In genomic region chr5:14062178-14062577, GRCh38 we compare ENCODE assay signal across 27 cellular contexts.
DNase-seq lines count a peak whose midpoint lies in the region; FAIRE-seq and TF ChIP-seq lines count a peak whose summit lies in the region.
"Had no signal": no experiment of that assay in that cellular context is flagged by ENCODE, and none has a peak within 500 bp of the region (broad histone marks: within the 10 kb centered on the region; RNA-seq: fewer than 3 reads in every experiment).

No MANE protein-coding gene starts in this region.

- no peak for TF ChIP-seq CTCF in endothelial cell of umbilical vein (IDR thresholded peaks at IDR 0.05; ENCODE audit: extremely low read depth in 1 of 2, insufficient read depth in 1 of 2, low read depth in 1 of 2, low read length in 2 of 2)
- TF ChIP-seq CTCF in osteoblast (IDR thresholded peaks at IDR 0.05; ENCODE audit: extremely low read depth, low read depth, low read length) = no peak

- peak; percentile 28 for FAIRE-seq in endothelial cell of umbilical vein (lab: Jason Lieb, UNC)
- FAIRE-seq: endometrium, GM18507, H1 had no signal

- H3K9ac ChIP-seq in endothelial cell of umbilical vein (replicated peaks; ENCODE audit: extremely low read depth, insufficient read depth, low read length) = no peak overlapping the region
- H3K9ac ChIP-seq in mesenchymal stem cell (ENCODE audit: low read length) = no peak overlapping the region

- H4K91ac ChIP-seq in mesenchymal stem cell (ENCODE audit: low read length) = no peak overlapping the region

- no peaks in the 10 kb centered on the region for H4K20me1 ChIP-seq in endothelial cell of umbilical vein (replicated peaks; ENCODE audit: control insufficient read depth, extremely low read depth, insufficient read depth, low read length)
- no peaks in the 10 kb centered on the region for H4K20me1 ChIP-seq in osteoblast (ENCODE audit: insufficient read depth, low read length)

- 94% methylated on average over 2 of the region's 2 CpGs for WGBS in mesenchymal stem cell

- CTCF ChIA-PET in endothelial cell of umbilical vein (lab: Charles Lee) = interaction anchor here (1.0 kb wide), 1 partner anchor 8 kb away, joined by 3 read pairs; no protein-coding TSS in a partner anchor
- CTCF ChIA-PET in HEK293T (lab: Yijun Ruan, JAX) = no interaction called here

- H4K8ac ChIP-seq in mesenchymal stem cell (ENCODE audit: low read length) = no peak overlapping the region

- no TSS peak for BruUV-seq in endothelial cell of umbilical vein (replicated peaks; lab: Mats Ljungman, UMichigan)

- no peak overlapping the region for H3K4ac ChIP-seq in mesenchymal stem cell (ENCODE audit: low read depth in 1 of 2, low read length in 2 of 2)

- H3K4me1 ChIP-seq in endothelial cell of umbilical vein (ENCODE audit: control insufficient read depth, extremely low read depth, insufficient read depth, low read length) = no peaks in the 10 kb centered on the region
- peaks cover 16% of the 10 kb centered on the region for H3K4me1 ChIP-seq in osteoblast (ENCODE audit: insufficient read depth, low read length)
- H3K4me1 ChIP-seq in mesenchymal stem cell (ENCODE audit: control insufficient read depth, insufficient read depth, low read depth, low read length) = peaks cover 3% of the 10 kb centered on the region

- DNase-seq in GOT3 (lab: John Stamatoyannopoulos, UW) (peak; percentile 17), NCI-H2029 (lab: John Stamatoyannopoulos, UW) (peak; percentile 20), endothelial cell of umbilical vein (ENCODE audit: low read depth, low spot score) (no peak), osteoblast (ENCODE audit: insufficient read length, low spot score, missing footprints) (peak; percentile 60), HEK293T (ENCODE audit: extremely low spot score) (no peak), AG08395 (ENCODE audit: low spot score) (no peak), mesenchymal stem cell (no peak), G401 (ENCODE audit: low spot score) (no peak)
- DNase-seq: activated CD4-positive, alpha-beta T cell treated with anti-CD3 and anti-CD28 coated beads for 48 hours; activated naive CD4-positive, alpha-beta T cell treated with Interleukin-2 at 50 U/mL for 16 hours; activated T-cell treated with anti-CD3 and anti-CD28 coated beads, Interleukin-2, amount 50 U/mL, for 48 hours; amniotic stem cell; CD4-positive, CD25-positive, alpha-beta regulatory T cell; DMS 273 treated with DMSO at 0.1 percent for 48 hours; GF-D8; head of caudate nucleus; left colon; naive thymus-derived CD4-positive, alpha-beta T cell; NCI-H1417 treated with DMSO at 0.1 percent for 48 hours; NCI-H2171; NCI-H524 treated with DMSO at 0.1 percent for 48 hours; nucleus accumbens had no signal

- no peak overlapping the region for H2BK5ac ChIP-seq in mesenchymal stem cell (ENCODE audit: low read depth, low read length, poor library complexity, severe bottlenecking)

- POLR2A ChIA-PET in endothelial cell of umbilical vein (lab: Charles Lee) = no interaction called here
- POLR2A ChIA-PET in HEK293T (lab: Yijun Ruan, JAX) = no interaction called here

- intact Hi-C loops in endothelial cell of umbilical vein (cut with micrococcal nuclease) = no loop called here

- no peak overlapping the region for H2AK5ac ChIP-seq in mesenchymal stem cell (ENCODE audit: low read length, severe bottlenecking)

- H3K4me3 ChIP-seq in endothelial cell of umbilical vein (replicated peaks in 1 of 3; ENCODE audit: insufficient read depth in 1 of 3, low read depth in 1 of 3, low read length in 3 of 3) = no peak overlapping the region
- no peak overlapping the region for H3K4me3 ChIP-seq in osteoblast (ENCODE audit: insufficient read depth, low read length)
- H3K4me3 ChIP-seq in mesenchymal stem cell (ENCODE audit: insufficient read depth in 1 of 2, low read depth in 1 of 2, low read length in 2 of 2) = no peak overlapping the region
- H3K4me3 ChIP-seq: SK-N-MC, skin epidermis had no signal

- no peak overlapping the region for H3K27ac ChIP-seq in endothelial cell of umbilical vein (ENCODE audit: insufficient read depth, low read depth, low read length)
- no peak overlapping the region for H3K27ac ChIP-seq in osteoblast (ENCODE audit: low read depth, low read length)
- H3K27ac ChIP-seq in mesenchymal stem cell (ENCODE audit: low read length, poor library complexity, severe bottlenecking) = no peak overlapping the region
- H3K27ac ChIP-seq: SK-N-MC, skin epidermis had no signal

- H3K36me3 ChIP-seq in endothelial cell of umbilical vein (ENCODE audit: control insufficient read depth in 2 of 2, extremely low read depth in 1 of 2, insufficient read depth in 2 of 2, low read length in 2 of 2) = no peaks in the 10 kb centered on the region
- H3K36me3 ChIP-seq in osteoblast (ENCODE audit: insufficient read depth, low read length) = no peaks in the 10 kb centered on the region
- no peaks in the 10 kb centered on the region for H3K36me3 ChIP-seq in mesenchymal stem cell (ENCODE audit: control insufficient read depth in 1 of 2, insufficient read depth in 2 of 2, low read depth in 1 of 2, low read length in 2 of 2)

- H3K18ac ChIP-seq in mesenchymal stem cell (ENCODE audit: low read depth in 1 of 2, low read length in 2 of 2) = no peak overlapping the region

- H3K9me3 ChIP-seq in endothelial cell of umbilical vein (replicated peaks; ENCODE audit: control insufficient read depth, insufficient read depth, low read length) (no peaks in the 10 kb centered on the region), osteoblast (ENCODE audit: low read depth, low read length) (no peaks in the 10 kb centered on the region), mesenchymal stem cell (ENCODE audit: control insufficient read depth, low read length) (no peaks in the 10 kb centered on the region)

- H3K79me1 ChIP-seq in mesenchymal stem cell (replicated peaks; ENCODE audit: low read length, poor library complexity, severe bottlenecking) = no peaks in the 10 kb centered on the region

- H2BK15ac ChIP-seq in mesenchymal stem cell (ENCODE audit: low read depth, poor library complexity, severe bottlenecking) = no peak overlapping the region

- H3K23ac ChIP-seq in mesenchymal stem cell (ENCODE audit: low read length in 2 of 2) = no peak overlapping the region

- H2AFZ ChIP-seq in endothelial cell of umbilical vein (ENCODE audit: low read depth, low read length) = no peak overlapping the region
- no peak overlapping the region for H2AFZ ChIP-seq in osteoblast (ENCODE audit: low read length)
- H2AFZ ChIP-seq in mesenchymal stem cell (ENCODE audit: low read depth, low read length) = no peak overlapping the region

- H3K4me2 ChIP-seq in endothelial cell of umbilical vein (ENCODE audit: insufficient read depth, low read length) = no peak overlapping the region
- no peak overlapping the region for H3K4me2 ChIP-seq in osteoblast (ENCODE audit: insufficient read depth, low read length)
- H3K4me2 ChIP-seq in mesenchymal stem cell (ENCODE audit: low read length, poor library complexity, severe bottlenecking) = no peak overlapping the region

- dilution Hi-C loops in endothelial cell of umbilical vein (cut with MboI; ENCODE audit: extremely low pct_ligation_motif_present, low sequenced_read_pairs) = no loop called here

- no peak overlapping the region for H2BK120ac ChIP-seq in mesenchymal stem cell (ENCODE audit: low read depth, low read length)

- no peak overlapping the region for H2BK12ac ChIP-seq in mesenchymal stem cell (ENCODE audit: low read length in 2 of 2)

- no peak overlapping the region for H3K14ac ChIP-seq in mesenchymal stem cell (ENCODE audit: low read length in 2 of 2)

- no peaks in the 10 kb centered on the region for H3K9me1 ChIP-seq in endothelial cell of umbilical vein (replicated peaks; ENCODE audit: control insufficient read depth, extremely low read depth, insufficient read depth, low read length)

- no peaks in the 10 kb centered on the region for H3K79me2 ChIP-seq in endothelial cell of umbilical vein (ENCODE audit: control insufficient read depth, insufficient read depth, low read length)
- H3K79me2 ChIP-seq in osteoblast (ENCODE audit: insufficient read depth, low read length) = no peaks in the 10 kb centered on the region

- in situ Hi-C loops in G401 (cut with HindIII; ENCODE audit: low sequenced_read_pairs) = no loop called here

- peaks cover 0 to 11% of the 10 kb centered on the region in 2 experiments for H3K27me3 ChIP-seq in endothelial cell of umbilical vein (ENCODE audit: control insufficient read depth in 2 of 2, insufficient read depth in 2 of 2, low read length in 2 of 2)
- no peaks in the 10 kb centered on the region for H3K27me3 ChIP-seq in osteoblast (ENCODE audit: insufficient read depth, low read length)
- no peaks in the 10 kb centered on the region for H3K27me3 ChIP-seq in mesenchymal stem cell (ENCODE audit: control insufficient read depth in 1 of 2, insufficient read depth in 1 of 2, low read length in 2 of 2)

- TF ChIP-seq POLR2A in endothelial cell of umbilical vein (IDR thresholded peaks at IDR 0.05; ENCODE audit: low read depth, low read length) = no peak

TF ChIP-seq in endothelial cell of umbilical vein, 7 proteins besides CTCF, POLR2A, EP300 and RAD21 (continues in another document):
- no peak for TF ChIP-seq POLR2AphosphoS5 (IDR thresholded peaks at IDR 0.05; ENCODE audit: insufficient read depth, low read depth, low read length)
- TF ChIP-seq GATA2 (IDR thresholded peaks at IDR 0.05; ENCODE audit: insufficient read depth, insufficient read length, low read depth, low read length) = no peak
- TF ChIP-seq FOS (IDR thresholded peaks at IDR 0.05; ENCODE audit: borderline replicate concordance, insufficient read depth, low read length) = no peak
- TF ChIP-seq EZH2 (IDR thresholded peaks at IDR 0.05; ENCODE audit: borderline replicate concordance, low read depth, low read length, severe bottlenecking) = no peak
- no peak for TF ChIP-seq JUN (IDR thresholded peaks at IDR 0.05; ENCODE audit: borderline replicate concordance, insufficient read depth, insufficient read length, low read depth)

TF ChIP-seq in HEK293T, 16 proteins besides CTCF, POLR2A, EP300 and RAD21:
- no peak for TF ChIP-seq ARNT (IDR thresholded peaks at IDR 0.05)
- no peak for TF ChIP-seq ZNF384 (IDR thresholded peaks at IDR 0.05)
- no peak for TF ChIP-seq SUZ12 (IDR thresholded peaks at IDR 0.05)
- no peak for TF ChIP-seq L3MBTL2 (conservative IDR thresholded peaks at IDR 0.05)
- TF ChIP-seq NFRKB (IDR thresholded peaks at IDR 0.05) = no peak
- no peak for TF ChIP-seq FOXA1 (IDR thresholded peaks at IDR 0.05)

Comparison
In these comparisons a context has a peak if more than half of its experiments do, and no peak if none do; other contexts are left out.
1. DNase-seq: peak in GOT3 (single experiment), NCI-H2029 (single experiment) and osteoblast (single experiment); none in endothelial cell of umbilical vein (single experiment), HEK293T (single experiment), AG08395 (single experiment), mesenchymal stem cell (single experiment) and G401 (single experiment).